ENCODE assay signal across 8 cellular contexts in genomic region chr7:99504281-99504602, GRCh38. TPM values are rescaled to one million over a fixed set of nuclear protein-coding genes. Genes with fewer than 3 reads are reported as not detected.
DNase-seq lines count a peak whose midpoint lies in the region; ATAC-seq and TF ChIP-seq lines count a peak whose summit lies in the region.

No MANE protein-coding gene starts in this region.

- H2AFZ ChIP-seq in MM.1S (ENCODE audit: low read length) = peak overlapping the region; percentile 79

- peaks cover 29% of the 10 kb centered on the region for H3K4me1 Mint-ChIP-seq in chondrocyte (ENCODE audit: low read depth)

- H3K36me3 ChIP-seq in MM.1S (replicated peaks; ENCODE audit: insufficient read depth, low read length) = no peaks in the 10 kb centered on the region

- H3K27me3 Mint-ChIP-seq in chondrocyte (ENCODE audit: low read depth) = no peaks in the 10 kb centered on the region

- peaks cover 11% of the 10 kb centered on the region for H3K4me1 ChIP-seq in MM.1S (ENCODE audit: low read length)
- peaks cover 38% of the 10 kb centered on the region for H3K4me1 ChIP-seq in mononuclear cell (ENCODE audit: insufficient read depth, low read length)

- peak overlapping the region; percentile 88; the same call in 1 of the 2 replicates for H3K4me2 ChIP-seq in MM.1S (ENCODE audit: low read depth, low read length)

- peak overlapping the region; percentile 95 for H3K4me3 Mint-ChIP-seq in chondrocyte (ENCODE audit: unreplicated experiment)

- H3K9me3 ChIP-seq in MM.1S (replicated peaks; ENCODE audit: insufficient read depth, low read length) (no peaks in the 10 kb centered on the region), mononuclear cell (ENCODE audit: low read depth, low read length) (no peaks in the 10 kb centered on the region)

- DNase-seq in NCI-H82 (lab: John Stamatoyannopoulos, UW) (peak; percentile 99), NCI-H82 treated with DMSO at 0.1 percent for 48 hours (lab: John Stamatoyannopoulos, UW; ENCODE audit: unreplicated experiment) (no peak), MM.1S (no peak), chondrocyte (ENCODE audit: low spot score) (no peak), superior temporal gyrus (ENCODE audit: extremely low spot score) (no peak)
- no peak for DNase-seq in effector CD4-positive, alpha-beta T cell

- peak overlapping the region; percentile 75; the same call in 1 of the 2 replicates for H3K9ac ChIP-seq in MM.1S (ENCODE audit: low read length)

- H3K27ac ChIP-seq in MM.1S (ENCODE audit: low read length) = peak overlapping the region; percentile 61; the same call in 1 of the 2 replicates

- peaks cover 39% of the 10 kb centered on the region for H3K79me2 ChIP-seq in MM.1S (ENCODE audit: low read length)

- peak overlapping the region; percentile 83 for H3K4me3 ChIP-seq in MM.1S (ENCODE audit: low read length)
- peak overlapping the region; percentile 88 for H3K4me3 ChIP-seq in mononuclear cell (ENCODE audit: low read length)

- TF ChIP-seq CTCF in MM.1S (IDR thresholded peaks at IDR 0.05; ENCODE audit: low read length) (no peak), chondrocyte (IDR thresholded peaks at IDR 0.05) (no peak)

- H3K9me2 ChIP-seq in MM.1S (replicated peaks; ENCODE audit: insufficient read depth, low read length) = no peaks in the 10 kb centered on the region

- H3F3A ChIP-seq in MM.1S (ENCODE audit: insufficient read depth, low read length) = peaks cover 8% of the 10 kb centered on the region

- H3K27me3 ChIP-seq in MM.1S (replicated peaks; ENCODE audit: insufficient read depth, low read length) (no peaks in the 10 kb centered on the region), mononuclear cell (ENCODE audit: insufficient read depth, low read length) (no peaks in the 10 kb centered on the region)

- H4K20me1 ChIP-seq in MM.1S (ENCODE audit: insufficient read depth, low read length) = no peaks in the 10 kb centered on the region

- ATAC-seq in GM18858 (IDR thresholded peaks at IDR 0.05; ENCODE audit: unreplicated experiment) = no peak

- no peaks in the 10 kb centered on the region for H3K9me3 Mint-ChIP-seq in chondrocyte (ENCODE audit: low read depth)

- no peaks in the 10 kb centered on the region for H3K36me3 Mint-ChIP-seq in chondrocyte (ENCODE audit: low read depth)

- H3K27ac Mint-ChIP-seq in chondrocyte (ENCODE audit: unreplicated experiment) = peak overlapping the region; percentile 99

RNA-seq across cellular contexts. Expression of gene ZKSCAN5, which starts 0.2 kb away (rescaled TPM):
- total RNA-seq in chondrocyte (11.5 to 12.4 TPM (median 11.5 TPM) in 3 replicates), mononuclear cell (6.3 TPM)

RNA-seq across cellular contexts. Expression of gene ZNF394, which starts 4.2 kb away (rescaled TPM):
- total RNA-seq in chondrocyte (13.9 to 21.2 TPM (median 15.7 TPM) in 3 replicates), mononuclear cell (198 TPM)

RNA-seq across cellular contexts. Expression of gene ZNF789, which starts 31.6 kb away (rescaled TPM):
- total RNA-seq in chondrocyte (7.3 to 15.2 TPM (median 10.0 TPM) in 3 replicates), mononuclear cell (6.1 TPM)

RNA-seq across cellular contexts. Expression of gene ATP5MF, which starts 38.3 kb away (rescaled TPM):
- total RNA-seq in chondrocyte (225 to 264 TPM (median 239 TPM) in 3 replicates), mononuclear cell (130 TPM)

RNA-seq across cellular contexts. Expression of gene FAM200A, which starts 47.7 kb away (rescaled TPM):
- total RNA-seq in chondrocyte (3.3 to 5.1 TPM (median 3.9 TPM) in 3 replicates), mononuclear cell (1.0 TPM)
